In the genomic region with DNA sequence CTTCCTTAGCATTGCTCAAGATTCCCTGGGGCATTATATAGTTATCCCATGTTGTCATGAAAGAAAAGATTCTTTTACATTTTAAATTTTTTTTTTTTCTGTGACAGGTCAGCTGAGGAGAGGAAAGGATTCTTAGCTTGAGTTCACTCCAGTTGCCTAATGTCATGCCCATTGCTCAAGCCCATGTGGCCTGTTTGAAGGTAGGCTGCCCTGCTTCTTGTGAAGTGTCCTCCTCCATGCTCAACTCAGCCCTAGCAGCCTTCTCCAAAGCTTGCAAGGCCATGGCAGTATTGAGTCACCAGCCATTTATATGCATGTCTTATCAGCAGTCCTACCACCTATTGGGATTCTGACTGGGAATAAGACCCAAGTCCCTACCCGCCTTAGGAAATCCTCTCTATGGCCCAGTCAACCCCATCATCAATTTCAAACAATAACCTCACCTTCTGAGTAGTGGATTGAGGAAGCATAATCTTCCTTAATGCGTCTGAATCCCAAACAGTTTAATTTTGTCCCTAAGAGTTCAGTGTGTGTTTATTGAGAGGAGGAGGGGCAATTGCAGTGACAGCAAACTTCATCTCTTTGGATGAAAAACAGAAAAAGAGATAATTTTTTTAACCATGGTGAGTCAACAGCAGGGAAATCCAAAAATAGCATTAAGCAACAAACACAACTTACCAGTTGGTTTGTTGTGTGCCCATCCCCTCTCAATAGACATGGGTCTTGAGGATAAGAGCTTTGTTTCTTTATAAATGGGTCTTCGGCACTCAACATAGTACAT, we compare ENCODE assay signal across 1 cellular context.
TF ChIP-seq lines count a peak whose summit lies in the region.

No MANE protein-coding gene starts in this region.

TF ChIP-seq in K562, 482 proteins besides CTCF, POLR2A, EP300 and RAD21 (continued from another document):
- peak; percentile 21; the same call in 1 of the 2 replicates for TF ChIP-seq MGA (IDR thresholded peaks at IDR 0.05)
- 0 out of 2 replicates have a peak, but pooled peaks have one; percentile 12 for TF ChIP-seq DIDO1 (tag; IDR thresholded peaks at IDR 0.05; ENCODE audit: low read depth)
- peak; percentile 83; the same call in 1 of the 2 replicates for TF ChIP-seq ZNF589 (CRISPR knock-in tag; IDR thresholded peaks at IDR 0.05; ENCODE audit: low read depth)
- peak; percentile 9 for TF ChIP-seq ZNF146 (CRISPR knock-in tag; IDR thresholded peaks at IDR 0.05; ENCODE audit: unreplicated experiment)
- TF ChIP-seq ZNF311 (CRISPR knock-in tag; IDR thresholded peaks at IDR 0.05): 0 out of 2 replicates have a peak, but pooled peaks have one; percentile 46
- no peak for TF ChIP-seq SMAD1 (IDR thresholded peaks at IDR 0.05; ENCODE audit: low read depth, low read length, partially characterized antibody)
- TF ChIP-seq ZNF384 (IDR thresholded peaks at IDR 0.05; ENCODE audit: low read depth, low read length): peak; percentile 66
- no peak; the same call in 1 of the 2 replicates for TF ChIP-seq SMARCA4 (IDR thresholded peaks at IDR 0.05)
- TF ChIP-seq MECOM (CRISPR knock-in tag; IDR thresholded peaks at IDR 0.05): 0 out of 2 replicates have a peak, but pooled peaks have one; percentile 46
- TF ChIP-seq MEF2A (IDR thresholded peaks at IDR 0.05; ENCODE audit: control insufficient read depth, low read depth, low read length): peak; percentile 91
- TF ChIP-seq, protein P1, sequence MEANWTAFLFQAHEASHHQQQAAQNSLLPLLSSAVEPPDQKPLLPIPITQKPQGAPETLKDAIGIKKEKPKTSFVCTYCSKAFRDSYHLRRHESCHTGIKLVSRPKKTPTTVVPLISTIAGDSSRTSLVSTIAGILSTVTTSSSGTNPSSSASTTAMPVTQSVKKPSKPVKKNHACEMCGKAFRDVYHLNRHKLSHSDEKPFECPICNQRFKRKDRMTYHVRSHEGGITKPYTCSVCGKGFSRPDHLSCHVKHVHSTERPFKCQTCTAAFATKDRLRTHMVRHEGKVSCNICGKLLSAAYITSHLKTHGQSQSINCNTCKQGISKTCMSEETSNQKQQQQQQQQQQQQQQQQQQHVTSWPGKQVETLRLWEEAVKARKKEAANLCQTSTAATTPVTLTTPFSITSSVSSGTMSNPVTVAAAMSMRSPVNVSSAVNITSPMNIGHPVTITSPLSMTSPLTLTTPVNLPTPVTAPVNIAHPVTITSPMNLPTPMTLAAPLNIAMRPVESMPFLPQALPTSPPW (CRISPR knock-in tag; IDR thresholded peaks at IDR 0.05): peak; percentile 48; the same call in 1 of the 2 replicates
- TF ChIP-seq CHCHD3 (CRISPR knock-in tag; IDR thresholded peaks at IDR 0.05): no peak
- peak; percentile 18; the same call in 1 of the 2 replicates for TF ChIP-seq ARID1B (IDR thresholded peaks at IDR 0.05)
- TF ChIP-seq ZNF668 (CRISPR knock-in tag; IDR thresholded peaks at IDR 0.05): 0 out of 2 replicates have a peak, but pooled peaks have one; percentile 26
- peak; percentile 72 for TF ChIP-seq FOSL1 (tag; conservative IDR thresholded peaks at IDR 0.05)
- TF ChIP-seq MXI1 (IDR thresholded peaks at IDR 0.05; ENCODE audit: low read depth, low read length): no peak
